ENCODE assay signal across 17 cellular contexts in the genomic region with DNA sequence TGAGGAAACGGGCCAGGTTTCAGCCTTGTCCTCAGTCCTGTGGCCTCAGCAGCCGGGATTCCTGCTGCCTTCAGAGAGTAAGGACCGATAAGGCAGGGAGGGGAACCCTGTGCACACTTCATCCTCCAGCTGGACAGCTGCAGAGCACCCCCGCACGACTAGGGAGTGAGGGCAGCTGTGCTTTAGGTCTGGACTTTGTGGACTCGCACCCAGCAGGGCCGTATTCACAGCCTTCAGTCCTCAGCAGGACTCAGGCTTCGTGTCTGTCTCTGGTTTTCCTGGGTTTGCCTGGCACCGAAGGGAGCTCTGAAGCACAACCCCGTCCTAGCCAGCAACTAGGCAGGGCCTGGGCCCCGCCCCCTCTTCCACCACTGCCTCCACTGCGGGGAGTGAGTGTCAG. TPM values are rescaled to one million over a fixed set of nuclear protein-coding genes. Genes with fewer than 3 reads are reported as not detected.
DNase-seq lines count a peak whose midpoint lies in the region; ATAC-seq and TF ChIP-seq lines count a peak whose summit lies in the region.
"Had no signal": no experiment of that assay in that cellular context is flagged by ENCODE, and none has a peak within 500 bp of the region (broad histone marks: within the 10 kb centered on the region; RNA-seq: fewer than 3 reads in every experiment).

No MANE protein-coding gene starts in this region.

- H3K4me1 Mint-ChIP-seq in activated naive CD8-positive, alpha-beta T cell treated with anti-CD3 and anti-CD28 coated beads, Interleukin-2, amount 50 U/mL, for 24 hours = peaks cover 8% of the 10 kb centered on the region
- peaks cover 9% of the 10 kb centered on the region for H3K4me1 Mint-ChIP-seq in activated naive CD8-positive, alpha-beta T cell treated with anti-CD3 and anti-CD28 coated beads for 36 hours
- peaks cover 50% of the 10 kb centered on the region for H3K4me1 Mint-ChIP-seq in brain

- no peak for ATAC-seq in activated naive CD8-positive, alpha-beta T cell treated with anti-CD3 and anti-CD28 coated beads, Interleukin-2, amount 50 U/mL, for 24 hours
- ATAC-seq in GM18511 (IDR thresholded peaks at IDR 0.05; ENCODE audit: unreplicated experiment) = no peak
- ATAC-seq: HCT116 had no signal

- H3K27ac ChIP-seq in layer of hippocampus (ENCODE audit: low read depth, low read length) (peak overlapping the region; percentile 39), uterus (peak overlapping the region; percentile 70 to 84)

- H3K4me1 ChIP-seq in uterus = peaks cover 0 to 5% of the 10 kb centered on the region in 2 donors
- H3K4me1 ChIP-seq: Caco-2 had no signal

- H3K27me3 ChIP-seq in layer of hippocampus (ENCODE audit: control insufficient read depth, insufficient read depth, low read length) = no peaks in the 10 kb centered on the region
- H3K27me3 ChIP-seq in uterus = no peaks in the 10 kb centered on the region

- no peak overlapping the region for H3K4me3 ChIP-seq in uterus

- H3K9me3 ChIP-seq in uterus = no peaks in the 10 kb centered on the region
- H3K9me3 ChIP-seq: Caco-2 had no signal

- intact Hi-C loops in uterus (cut with DNase I; ENCODE audit: low total_unique reads) = no loop called here

- DNase-seq in activated naive CD8-positive, alpha-beta T cell treated with anti-CD3 and anti-CD28 coated beads, Interleukin-2, amount 50 U/mL, for 24 hours = no peak
- DNase-seq in activated naive CD8-positive, alpha-beta T cell treated with anti-CD3 and anti-CD28 coated beads for 36 hours = no peak
- DNase-seq in uterus = peak in 1 of 2 donors; percentile 54
- no peak for DNase-seq in hepatic stellate cell (ENCODE audit: low spot score)
- no peak for DNase-seq in SKM-1 treated with dmso at 0.1 percent for 144 hours (lab: John Stamatoyannopoulos, UW; ENCODE audit: unreplicated experiment)
- DNase-seq: Caco-2, KBM-7, NCI-H1694 treated with DMSO at 0.1 percent for 48 hours, NCI-H446, NCI-H748 treated with DMSO at 0.1 percent for 48 hours, SHP77 had no signal

- H3K36me3 Mint-ChIP-seq in activated naive CD8-positive, alpha-beta T cell treated with anti-CD3 and anti-CD28 coated beads, Interleukin-2, amount 50 U/mL, for 24 hours (ENCODE audit: low read depth) = peaks cover 47% of the 10 kb centered on the region
- peaks cover 21% of the 10 kb centered on the region for H3K36me3 Mint-ChIP-seq in activated naive CD8-positive, alpha-beta T cell treated with anti-CD3 and anti-CD28 coated beads for 36 hours
- H3K36me3 Mint-ChIP-seq in brain = peaks cover 42% of the 10 kb centered on the region

- peak overlapping the region; percentile 39 for H3K27ac Mint-ChIP-seq in activated naive CD8-positive, alpha-beta T cell treated with anti-CD3 and anti-CD28 coated beads, Interleukin-2, amount 50 U/mL, for 24 hours
- no peak overlapping the region for H3K27ac Mint-ChIP-seq in activated naive CD8-positive, alpha-beta T cell treated with anti-CD3 and anti-CD28 coated beads for 36 hours
- peak overlapping the region in 3 of 5 experiments; percentile 61 to 93 (median 87) for H3K27ac Mint-ChIP-seq in brain

- no peaks in the 10 kb centered on the region for H3K36me3 ChIP-seq in uterus

- no peak for TF ChIP-seq POLR2A in uterus (IDR thresholded peaks at IDR 0.05)

- no peak overlapping the region for H3K4me3 Mint-ChIP-seq in activated naive CD8-positive, alpha-beta T cell treated with anti-CD3 and anti-CD28 coated beads, Interleukin-2, amount 50 U/mL, for 24 hours
- no peak overlapping the region for H3K4me3 Mint-ChIP-seq in activated naive CD8-positive, alpha-beta T cell treated with anti-CD3 and anti-CD28 coated beads for 36 hours
- no peak overlapping the region for H3K4me3 Mint-ChIP-seq in brain
- H3K4me3 Mint-ChIP-seq: CD14-positive monocyte had no signal

- no peaks in the 10 kb centered on the region for H3K27me3 Mint-ChIP-seq in activated naive CD8-positive, alpha-beta T cell treated with anti-CD3 and anti-CD28 coated beads, Interleukin-2, amount 50 U/mL, for 24 hours
- no peaks in the 10 kb centered on the region for H3K27me3 Mint-ChIP-seq in activated naive CD8-positive, alpha-beta T cell treated with anti-CD3 and anti-CD28 coated beads for 36 hours
- H3K27me3 Mint-ChIP-seq in brain = peaks cover 12% of the 10 kb centered on the region

- no peaks in the 10 kb centered on the region for H3K9me3 Mint-ChIP-seq in activated naive CD8-positive, alpha-beta T cell treated with anti-CD3 and anti-CD28 coated beads, Interleukin-2, amount 50 U/mL, for 24 hours
- no peaks in the 10 kb centered on the region for H3K9me3 Mint-ChIP-seq in activated naive CD8-positive, alpha-beta T cell treated with anti-CD3 and anti-CD28 coated beads for 36 hours
- H3K9me3 Mint-ChIP-seq in brain = no peaks in the 10 kb centered on the region

- TF ChIP-seq CTCF in brain (conservative IDR thresholded peaks at IDR 0.05) (no peak), uterus (IDR thresholded peaks at IDR 0.05) (no peak)

RNA-seq across cellular contexts. Expression of a gene that starts 45.8 kb away (rescaled TPM):
- total RNA-seq in activated naive CD8-positive, alpha-beta T cell treated with anti-CD3 and anti-CD28 coated beads for 36 hours = not detected
- polyA plus RNA-seq in brain (ENCODE audit: insufficient read depth, low read depth, low replicate concordance) = 2.2 TPM
- 1 to 10 TPM in 1 of 4 donors, not detected in 3; 6.6 TPM for total RNA-seq in uterus
- total RNA-seq: A172, Caco-2 had no signal
- polyA plus RNA-seq: CD14-positive monocyte had no signal
